In genomic region chr18:8988262-8988871, GRCh38 we compare ENCODE assay signal across 8 cellular contexts.
A peak's percentile ranks its signal among the peaks of the same experiment; 100 is the strongest.
DNase-seq lines count a peak whose midpoint lies in the region; ATAC-seq, FAIRE-seq and TF ChIP-seq lines count a peak whose summit lies in the region.

No MANE protein-coding gene starts in this region.

- H3K4me2 ChIP-seq in endothelial cell of umbilical vein (ENCODE audit: insufficient read depth, low read length): no peak overlapping the region

- no peak overlapping the region for H3K27ac Mint-ChIP-seq in stimulated activated naive B cell treated with anti-CD40 and anti-IgM and Interleukin-4, amounts not matched to agents 10 μg/mL and 1 μg/mL and 100 μg/mL, for 72 hours

- no peaks in the 10 kb centered on the region for H3K9me3 Mint-ChIP-seq in stimulated activated naive B cell treated with anti-CD40 and anti-IgM and Interleukin-4, amounts not matched to agents 10 μg/mL and 1 μg/mL and 100 μg/mL, for 72 hours

- no peaks in the 10 kb centered on the region for H4K20me1 ChIP-seq in endothelial cell of umbilical vein (replicated peaks; ENCODE audit: control insufficient read depth, extremely low read depth, insufficient read depth, low read length)

- CTCF ChIA-PET in endothelial cell of umbilical vein (lab: Charles Lee): interaction anchor here (0.6 to 8.6 kb wide), 42 partner anchors 9 to 1200 kb away, joined by 3 to 146 read pairs (median 4); partner anchors contain the start of gene RAB12

- H3K36me3 ChIP-seq in endothelial cell of umbilical vein (ENCODE audit: control insufficient read depth in 2 of 2, extremely low read depth in 1 of 2, insufficient read depth in 2 of 2, low read length in 2 of 2): no peaks in the 10 kb centered on the region

- peaks cover 4 to 6% of the 10 kb centered on the region in 2 donors for H3K4me1 Mint-ChIP-seq in stimulated activated naive B cell treated with anti-CD40 and anti-IgM and Interleukin-4, amounts not matched to agents 10 μg/mL and 1 μg/mL and 100 μg/mL, for 72 hours

- DNase-seq in AG08396 (ENCODE audit: low spot score): peak; percentile 78
- DNase-seq in NCI-H82 treated with DMSO at 0.1 percent for 48 hours (lab: John Stamatoyannopoulos, UW; ENCODE audit: unreplicated experiment): peak; percentile 68
- DNase-seq in activated CD8-positive, alpha-beta memory T cell treated with anti-CD3 and anti-CD28 coated beads for 4 hours (ENCODE audit: low read depth in 2 of 2): peak; percentile 11 to 19
- peak; percentile 62 for DNase-seq in endothelial cell of umbilical vein (ENCODE audit: low read depth, low spot score)
- DNase-seq in myocyte (ENCODE audit: low read depth): peak; percentile 75
- DNase-seq in stimulated activated naive B cell treated with anti-CD40 and anti-IgM and Interleukin-4, amounts not matched to agents 10 μg/mL and 1 μg/mL and 100 μg/mL, for 72 hours: peak; percentile 34

- H3K79me2 ChIP-seq in endothelial cell of umbilical vein (ENCODE audit: control insufficient read depth, insufficient read depth, low read length): no peaks in the 10 kb centered on the region

- H3K27ac ChIP-seq in endothelial cell of umbilical vein (ENCODE audit: insufficient read depth, low read depth, low read length): no peak overlapping the region

- H3K4me3 Mint-ChIP-seq in stimulated activated naive B cell treated with anti-CD40 and anti-IgM and Interleukin-4, amounts not matched to agents 10 μg/mL and 1 μg/mL and 100 μg/mL, for 72 hours: no peak overlapping the region

- H3K9ac ChIP-seq in endothelial cell of umbilical vein (replicated peaks; ENCODE audit: extremely low read depth, insufficient read depth, low read length): no peak overlapping the region

- dilution Hi-C loops in endothelial cell of umbilical vein (cut with MboI; ENCODE audit: extremely low pct_ligation_motif_present, low sequenced_read_pairs): loop anchor here (25.0 kb wide), 1 partner anchor 351 kb away; no protein-coding TSS in a partner anchor

- H3K4me3 ChIP-seq in endothelial cell of umbilical vein (replicated peaks in 1 of 3; ENCODE audit: insufficient read depth in 1 of 3, low read depth in 1 of 3, low read length in 3 of 3): no peak overlapping the region

- ATAC-seq in GM18861 (IDR thresholded peaks at IDR 0.05; ENCODE audit: unreplicated experiment) (peak; percentile 78), HG03460 (IDR thresholded peaks at IDR 0.05; ENCODE audit: unreplicated experiment) (peak; percentile 87)
- ATAC-seq in stimulated activated naive B cell treated with anti-CD40 and anti-IgM and Interleukin-4, amounts not matched to agents 10 μg/mL and 1 μg/mL and 100 μg/mL, for 72 hours (replicated peaks): peak; percentile 92 to 95

- H2AFZ ChIP-seq in endothelial cell of umbilical vein (ENCODE audit: low read depth, low read length): no peak overlapping the region

- peak; percentile 78 to 87 for TF ChIP-seq CTCF in endothelial cell of umbilical vein (IDR thresholded peaks at IDR 0.05; ENCODE audit: extremely low read depth in 1 of 2, insufficient read depth in 1 of 2, low read depth in 1 of 2, low read length in 2 of 2)

- BruUV-seq in endothelial cell of umbilical vein (replicated peaks; lab: Mats Ljungman, UMichigan): no TSS peak

- no peaks in the 10 kb centered on the region for H3K27me3 ChIP-seq in endothelial cell of umbilical vein (ENCODE audit: control insufficient read depth in 2 of 2, insufficient read depth in 2 of 2, low read length in 2 of 2)

- no peaks in the 10 kb centered on the region for H3K9me3 ChIP-seq in endothelial cell of umbilical vein (replicated peaks; ENCODE audit: control insufficient read depth, insufficient read depth, low read length)

- peak; percentile 61 for FAIRE-seq in endothelial cell of umbilical vein (lab: Jason Lieb, UNC)

- H3K27me3 Mint-ChIP-seq in stimulated activated naive B cell treated with anti-CD40 and anti-IgM and Interleukin-4, amounts not matched to agents 10 μg/mL and 1 μg/mL and 100 μg/mL, for 72 hours: peaks cover 7 to 15% of the 10 kb centered on the region in 2 donors

- TF ChIP-seq POLR2A in endothelial cell of umbilical vein (IDR thresholded peaks at IDR 0.05; ENCODE audit: low read depth, low read length): no peak

- intact Hi-C loops in endothelial cell of umbilical vein (cut with micrococcal nuclease): loop anchor here (1.0 to 5.0 kb wide), 6 partner anchors 67 to 510 kb away; no protein-coding TSS in a partner anchor

- POLR2A ChIA-PET in endothelial cell of umbilical vein (lab: Charles Lee): no interaction called here

- H3K4me1 ChIP-seq in endothelial cell of umbilical vein (ENCODE audit: control insufficient read depth, extremely low read depth, insufficient read depth, low read length): no peaks in the 10 kb centered on the region

- H3K9me1 ChIP-seq in endothelial cell of umbilical vein (replicated peaks; ENCODE audit: control insufficient read depth, extremely low read depth, insufficient read depth, low read length): no peaks in the 10 kb centered on the region

- H3K36me3 Mint-ChIP-seq in stimulated activated naive B cell treated with anti-CD40 and anti-IgM and Interleukin-4, amounts not matched to agents 10 μg/mL and 1 μg/mL and 100 μg/mL, for 72 hours: no peaks in the 10 kb centered on the region

TF ChIP-seq in endothelial cell of umbilical vein, 7 proteins besides CTCF, POLR2A, EP300 and RAD21:
- TF ChIP-seq EZH2 (IDR thresholded peaks at IDR 0.05; ENCODE audit: borderline replicate concordance, low read depth, low read length, severe bottlenecking) (no peak), MYC (IDR thresholded peaks at IDR 0.05; ENCODE audit: low read depth, low read length) (no peak), GATA2 (IDR thresholded peaks at IDR 0.05; ENCODE audit: insufficient read depth, insufficient read length, low read depth, low read length) (no peak), FOS (IDR thresholded peaks at IDR 0.05; ENCODE audit: borderline replicate concordance, insufficient read depth, low read length) (no peak), JUN (IDR thresholded peaks at IDR 0.05; ENCODE audit: borderline replicate concordance, insufficient read depth, insufficient read length, low read depth) (no peak), POLR2AphosphoS5 (IDR thresholded peaks at IDR 0.05; ENCODE audit: insufficient read depth, low read depth, low read length) (no peak)
- TF ChIP-seq, protein P1, sequence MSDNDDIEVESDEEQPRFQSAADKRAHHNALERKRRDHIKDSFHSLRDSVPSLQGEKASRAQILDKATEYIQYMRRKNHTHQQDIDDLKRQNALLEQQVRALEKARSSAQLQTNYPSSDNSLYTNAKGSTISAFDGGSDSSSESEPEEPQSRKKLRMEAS (IDR thresholded peaks at IDR 0.05; ENCODE audit: insufficient read depth, insufficient read length): no peak

Comparison
In these comparisons a context has a peak if more than half of its experiments do, and no peak if none do; other contexts are left out.
1. DNase-seq: peak in every context shown above with its lines; median percentile 78 in AG08396; 75 in myocyte; 68 in NCI-H82 treated with DMSO at 0.1 percent for 48 hours; 62 in endothelial cell of umbilical vein; 34 in stimulated activated naive B cell treated with anti-CD40 and anti-IgM and Interleukin-4, amounts not matched to agents 10 μg/mL and 1 μg/mL and 100 μg/mL, for 72 hours; 15 in activated CD8-positive, alpha-beta memory T cell treated with anti-CD3 and anti-CD28 coated beads for 4 hours.